ENCODE assay signal across 8 cellular contexts in the genomic region with DNA sequence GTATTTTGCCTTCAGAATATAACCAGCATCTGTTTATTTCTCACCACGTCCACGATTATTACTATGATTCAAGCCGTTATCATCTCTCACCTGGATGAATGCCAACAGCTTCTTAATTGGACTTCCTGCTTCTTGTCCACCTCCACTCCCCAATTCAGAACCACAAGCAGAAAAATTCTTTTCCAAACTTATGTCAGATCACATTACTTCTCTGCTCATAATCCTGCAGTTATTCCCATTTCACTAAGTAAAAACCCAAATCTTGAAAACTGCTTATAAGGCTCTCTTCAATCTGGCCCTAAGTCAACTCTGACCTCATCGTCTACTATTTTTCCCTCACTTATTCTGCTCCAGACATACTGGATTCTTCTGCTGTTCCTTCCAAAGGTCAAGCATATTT. TPM values are rescaled to one million over a fixed set of nuclear protein-coding genes. Genes with fewer than 3 reads are reported as not detected.
A peak's percentile ranks its signal among the peaks of the same experiment; 100 is the strongest.
DNase-seq lines count a peak whose midpoint lies in the region; ATAC-seq, FAIRE-seq and TF ChIP-seq lines count a peak whose summit lies in the region.

No MANE protein-coding gene starts in this region.

- H3K9me3 Mint-ChIP-seq in natural killer cell, result no peaks in the 10 kb centered on the region

- no peaks in the 10 kb centered on the region for H3K36me3 Mint-ChIP-seq in natural killer cell

- peak overlapping the region; percentile 100 for H3K4me3 ChIP-seq in endocrine pancreas (ENCODE audit: control insufficient read depth, insufficient read depth, low read length)

- H3K9ac ChIP-seq in endocrine pancreas (ENCODE audit: control insufficient read depth, insufficient read depth, low read length), result no peak overlapping the region

- H3K36me3 ChIP-seq in endocrine pancreas (ENCODE audit: control insufficient read depth, insufficient read depth, low read length), result no peaks in the 10 kb centered on the region

- H3K4me1 ChIP-seq in endocrine pancreas (ENCODE audit: control insufficient read depth, insufficient read depth, low read length), result peaks cover 12% of the 10 kb centered on the region

- no peak overlapping the region for H3K27ac Mint-ChIP-seq in natural killer cell

- FAIRE-seq in HTR-8/SVneo (lab: Jason Lieb, UNC), result no peak

- no peak for ATAC-seq in natural killer cell

- DNase-seq in COR-L47 (lab: John Stamatoyannopoulos, UW), result peak; percentile 61
- DNase-seq in NCI-H2196 (lab: John Stamatoyannopoulos, UW; ENCODE audit: unreplicated experiment), result peak; percentile 47
- DNase-seq in non-pigmented ciliary epithelial cell (ENCODE audit: low read depth), result peak; percentile 53
- DNase-seq in HTR-8/SVneo (ENCODE audit: insufficient read length, low spot score), result no peak
- no peak for DNase-seq in NCI-H510A treated with DMSO at 0.1 percent for 48 hours (lab: John Stamatoyannopoulos, UW)
- no peak for DNase-seq in natural killer cell
- no peak for DNase-seq in MV-4-11 (lab: John Stamatoyannopoulos, UW)

- H3K4me1 Mint-ChIP-seq in natural killer cell, result peaks cover 29 to 35% of the 10 kb centered on the region in 2 donors

- no peaks in the 10 kb centered on the region for H3K27me3 Mint-ChIP-seq in natural killer cell (ENCODE audit: low read depth in 2 of 2)

- no peaks in the 10 kb centered on the region for H3K9me3 ChIP-seq in endocrine pancreas (ENCODE audit: control insufficient read depth, low read length)

- no peak for TF ChIP-seq CTCF in natural killer cell (IDR thresholded peaks at IDR 0.05)

- no peak overlapping the region for H3K4me3 Mint-ChIP-seq in natural killer cell

- H3K27me3 ChIP-seq in endocrine pancreas (ENCODE audit: control insufficient read depth, insufficient read depth, low read length), result no peaks in the 10 kb centered on the region

- intact Hi-C loops in natural killer cell (cut with micrococcal nuclease), result loop anchor here (5.0 to 10.0 kb wide), 2 partner anchors 79 to 107 kb away; a partner anchor contains a TSS

RNA-seq across cellular contexts. Expression of a gene that starts 2.0 kb away (rescaled TPM):
- 100 to 1,000 TPM in 2 of 3 donors, 10 to 100 TPM in 1; 71.1 to 124 (median 115) TPM for total RNA-seq in natural killer cell

Comparison
In these comparisons a context has a peak if more than half of its experiments do, and no peak if none do; other contexts are left out.
1. DNase-seq: peak in COR-L47 (single experiment), NCI-H2196 (single experiment) and non-pigmented ciliary epithelial cell (single experiment); none in HTR-8/SVneo (single experiment), NCI-H510A treated with DMSO at 0.1 percent for 48 hours (single experiment), natural killer cell (single experiment) and MV-4-11 (single experiment).